1 cellular context compared by ENCODE assay signal in the genomic region with DNA sequence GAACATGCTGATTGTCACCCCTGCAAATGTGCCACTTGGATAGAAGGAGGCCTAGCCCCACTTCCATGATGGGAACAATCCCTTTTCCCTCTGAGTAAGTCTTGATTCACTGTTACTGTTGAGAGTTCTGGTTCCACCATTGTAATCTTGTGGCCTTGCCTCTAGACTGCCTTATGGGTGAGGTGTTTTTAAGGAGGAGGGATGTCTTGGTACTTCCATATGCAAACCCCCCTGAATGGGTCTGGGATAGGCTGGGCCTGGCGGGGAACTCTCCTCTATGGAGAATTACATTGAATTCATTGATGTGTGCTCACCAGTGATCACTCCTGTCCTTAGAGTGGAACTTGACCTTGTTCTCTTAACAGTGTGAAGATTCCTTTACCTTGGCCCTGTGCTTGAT.
TF ChIP-seq lines count a peak whose summit lies in the region.

No MANE protein-coding gene starts in this region.

TF ChIP-seq in IMR-90, 13 proteins besides CTCF, POLR2A, EP300 and RAD21 (continued from another document):
- TF ChIP-seq USF2 (IDR thresholded peaks at IDR 0.05; ENCODE audit: low read depth, low read length): no peak
- TF ChIP-seq NFE2L2 (IDR thresholded peaks at IDR 0.05; ENCODE audit: low read depth, low read length): no peak
- no peak for TF ChIP-seq SMC3 (IDR thresholded peaks at IDR 0.05; ENCODE audit: low read depth, low read length)
- TF ChIP-seq BHLHE40 (IDR thresholded peaks at IDR 0.05; ENCODE audit: low read depth, low read length): no peak
- no peak for TF ChIP-seq CEBPB (IDR thresholded peaks at IDR 0.05; ENCODE audit: low read depth, low read length)
- TF ChIP-seq MAZ (IDR thresholded peaks at IDR 0.05; ENCODE audit: borderline replicate concordance, low read depth, low read length): no peak
- TF ChIP-seq MXI1 (IDR thresholded peaks at IDR 0.05; ENCODE audit: borderline replicate concordance, low read depth, low read length): no peak
- no peak for TF ChIP-seq MAFK (IDR thresholded peaks at IDR 0.05; ENCODE audit: low read depth, low read length)
